ENCODE assay signal across 25 cellular contexts in the genomic region with DNA sequence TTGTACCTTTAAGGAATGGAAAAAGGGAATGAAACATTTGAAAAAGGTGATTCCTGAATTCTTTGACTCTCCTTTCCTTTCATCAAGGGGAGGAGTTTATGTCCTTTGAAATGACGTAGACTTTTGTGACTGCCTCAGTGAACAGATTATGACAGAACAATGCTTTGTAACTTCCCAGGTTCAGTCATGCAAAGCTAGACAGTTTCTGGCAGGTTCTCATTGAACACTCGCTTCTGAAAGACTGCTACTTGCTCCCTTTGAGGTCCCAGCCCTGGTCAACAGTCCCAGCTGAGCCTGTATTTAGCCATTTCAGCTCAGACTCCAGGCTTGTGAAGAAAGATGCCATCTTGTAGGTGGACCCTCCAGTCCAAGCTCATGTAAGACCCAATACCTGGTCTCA.
DNase-seq lines count a peak whose midpoint lies in the region; ATAC-seq, FAIRE-seq and TF ChIP-seq lines count a peak whose summit lies in the region.
"Had no signal": no experiment of that assay in that cellular context is flagged by ENCODE, and none has a peak within 500 bp of the region (broad histone marks: within the 10 kb centered on the region; RNA-seq: fewer than 3 reads in every experiment).

No MANE protein-coding gene starts in this region.

- DNase-seq in HepG2 (ENCODE audit: low spot score) (no peak), right lobe of liver (no peak), kidney tubule cell (ENCODE audit: low spot score) (peak; percentile 25), renal cortical epithelial cell (ENCODE audit: low read depth) (peak; percentile 42), NCI-H510A (lab: John Stamatoyannopoulos, UW) (no peak), MM.1S (no peak), T-cell (no peak), NCI-H1417 (lab: John Stamatoyannopoulos, UW) (no peak)
- DNase-seq: Caco-2; CD4-positive, CD25-positive, alpha-beta regulatory T cell; CD8-positive, alpha-beta T cell; DMS153; EL; GDM1; GM23248; H7; HCEC 1CT had no signal

- H3K9ac ChIP-seq in HepG2 (ENCODE audit: insufficient read depth, low read depth, low read length): no peak overlapping the region
- H3K9ac ChIP-seq in MM.1S (ENCODE audit: low read length): no peak overlapping the region
- H3K9ac ChIP-seq: BLaER1, GM23248 had no signal

- H2AFZ ChIP-seq in HepG2 (ENCODE audit: low read length): no peak overlapping the region
- no peak overlapping the region for H2AFZ ChIP-seq in MM.1S (ENCODE audit: low read length)
- H2AFZ ChIP-seq: GM23248 had no signal

- no peaks in the 10 kb centered on the region for H3K9me2 ChIP-seq in MM.1S (replicated peaks; ENCODE audit: insufficient read depth, low read length)

- no peaks in the 10 kb centered on the region for H3F3A ChIP-seq in MM.1S (ENCODE audit: insufficient read depth, low read length)

- H3K27me3 ChIP-seq in HepG2 (ENCODE audit: control insufficient read depth in 1 of 2, insufficient read depth in 2 of 2, low read length in 2 of 2) (no peaks in the 10 kb centered on the region), right lobe of liver (no peaks in the 10 kb centered on the region), MM.1S (replicated peaks; ENCODE audit: insufficient read depth, low read length) (no peaks in the 10 kb centered on the region)
- H3K27me3 ChIP-seq: BLaER1 had no signal

- no peaks in the 10 kb centered on the region for H3K36me3 Mint-ChIP-seq in T-cell

- WGBS in HepG2 (ENCODE audit: low lambda C conversion rate): 29% methylated on average over 2 of the region's 2 CpGs
- WGBS in right lobe of liver (ENCODE audit: insufficient coverage, low coverage, low lambda C conversion rate, missing lambda C conversion rate): 39% methylated on average over 2 of the region's 2 CpGs

- no peaks in the 10 kb centered on the region for H3K4me1 ChIP-seq in HepG2 (ENCODE audit: insufficient read depth, low read length)
- no peaks in the 10 kb centered on the region for H3K4me1 ChIP-seq in right lobe of liver
- H3K4me1 ChIP-seq in MM.1S (ENCODE audit: low read length): no peaks in the 10 kb centered on the region
- H3K4me1 ChIP-seq: Caco-2 had no signal

- intact Hi-C loops in HepG2 (cut with micrococcal nuclease; ENCODE audit: unreplicated experiment) (no loop called here), right lobe of liver (cut with DNase I) (no loop called here)

- H3K27ac ChIP-seq in HepG2 (ENCODE audit: extremely low read length, insufficient read depth, low read length) (no peak overlapping the region), right lobe of liver (no peak overlapping the region), MM.1S (ENCODE audit: low read length) (no peak overlapping the region)
- H3K27ac ChIP-seq: 22Rv1, BLaER1, C4-2B, GM23248 had no signal

- no peak overlapping the region for H3K4me3 Mint-ChIP-seq in T-cell
- H3K4me3 Mint-ChIP-seq: B cell; CD4-positive, CD25-positive, alpha-beta regulatory T cell; CD8-positive, alpha-beta T cell had no signal

- H3K36me3 ChIP-seq in HepG2 (replicated peaks in 1 of 2; ENCODE audit: control insufficient read depth in 1 of 2, insufficient read depth in 2 of 2, low read length in 2 of 2): no peaks in the 10 kb centered on the region
- no peaks in the 10 kb centered on the region for H3K36me3 ChIP-seq in right lobe of liver
- H3K36me3 ChIP-seq in MM.1S (replicated peaks; ENCODE audit: insufficient read depth, low read length): no peaks in the 10 kb centered on the region
- H3K36me3 ChIP-seq: BLaER1 had no signal

- no peaks in the 10 kb centered on the region for H3K27me3 Mint-ChIP-seq in T-cell
- H3K27me3 Mint-ChIP-seq: B cell; CD4-positive, CD25-positive, alpha-beta regulatory T cell had no signal

- H3K4me2 ChIP-seq in HepG2 (ENCODE audit: low read depth, low read length): no peak overlapping the region
- H3K4me2 ChIP-seq in MM.1S (ENCODE audit: low read depth, low read length): no peak overlapping the region

- in situ Hi-C loops in HepG2 (cut with HindIII; ENCODE audit: extremely low pct_ligation_motif_present, low pct_unique_long_range_greater_than_20kb): no loop called here

- BruUV-seq in HepG2 (replicated peaks; lab: Mats Ljungman, UMichigan): no TSS peak

- no peak overlapping the region for H3K4me3 ChIP-seq in HepG2 (replicated peaks in 1 of 3; ENCODE audit: insufficient read depth in 1 of 3, low read depth in 2 of 3, low read length in 3 of 3)
- H3K4me3 ChIP-seq in right lobe of liver: no peak overlapping the region
- no peak overlapping the region for H3K4me3 ChIP-seq in MM.1S (ENCODE audit: low read length)
- H3K4me3 ChIP-seq: BLaER1, GM12878, GM23248 had no signal

- FAIRE-seq in HepG2 (lab: Jason Lieb, UNC): no peak
- FAIRE-seq: A204.1, GM12878, GM19239, H1 had no signal

- POLR2A ChIA-PET in HepG2 (lab: Yijun Ruan, JAX): no interaction called here
- POLR2A ChIA-PET in T-cell (lab: Charles Lee): interaction anchor here in 1 of 2 donors (0.5 kb wide), 1 partner anchor 399 kb away, joined by 3 read pairs; no protein-coding TSS in a partner anchor

- peaks cover 68% of the 10 kb centered on the region for H3K9me3 ChIP-seq in HepG2 (ENCODE audit: low read length)
- no peaks in the 10 kb centered on the region for H3K9me3 ChIP-seq in right lobe of liver
- H3K9me3 ChIP-seq in MM.1S (replicated peaks; ENCODE audit: insufficient read depth, low read length): no peaks in the 10 kb centered on the region
- H3K9me3 ChIP-seq: BLaER1, Caco-2 had no signal

- peaks cover 0 to 15% (median 0%) of the 10 kb centered on the region in 3 donors for H3K4me1 Mint-ChIP-seq in T-cell
- H3K4me1 Mint-ChIP-seq: B cell had no signal

- H3K79me2 ChIP-seq in HepG2 (ENCODE audit: insufficient read depth, low read length) (no peaks in the 10 kb centered on the region), MM.1S (ENCODE audit: low read length) (no peaks in the 10 kb centered on the region)

- no peaks in the 10 kb centered on the region for H3K9me3 Mint-ChIP-seq in T-cell
- H3K9me3 Mint-ChIP-seq: CD8-positive, alpha-beta T cell had no signal

- H4K20me1 ChIP-seq in HepG2 (ENCODE audit: insufficient read depth, low read length) (no peaks in the 10 kb centered on the region), MM.1S (ENCODE audit: insufficient read depth, low read length) (no peaks in the 10 kb centered on the region)
- H4K20me1 ChIP-seq: BLaER1 had no signal

- no peak for TF ChIP-seq POLR2A in HepG2 (IDR thresholded peaks at IDR 0.05; ENCODE audit: insufficient read depth in 1 of 2, low read depth in 2 of 2, low read length in 2 of 2)
- TF ChIP-seq POLR2A in right lobe of liver (IDR thresholded peaks at IDR 0.05): no peak

- no peak for TF ChIP-seq RAD21 in HepG2 (CRISPR knock-in tag; IDR thresholded peaks at IDR 0.05)

- H3K27ac Mint-ChIP-seq in T-cell: no peak overlapping the region
- H3K27ac Mint-ChIP-seq: B cell; CD8-positive, alpha-beta T cell had no signal

- ATAC-seq in HepG2 (no peak), right lobe of liver (no peak), T-cell (replicated peaks in 1 of 4) (no peak)
- ATAC-seq: CD8-positive, alpha-beta T cell; GM12878 had no signal

- TF ChIP-seq EP300 in HepG2 (IDR thresholded peaks at IDR 0.05; ENCODE audit: low read depth in 2 of 2, low read length in 2 of 2): no peak
- no peak for TF ChIP-seq EP300 in HepG2 (CRISPR knock-in tag; IDR thresholded peaks at IDR 0.05; ENCODE audit: borderline replicate concordance)

- CTCF ChIA-PET in HepG2 (lab: Yijun Ruan, JAX; ENCODE audit: low intra/inter-chr PET ratio, low total read pairs) (no interaction called here), T-cell (lab: Charles Lee) (no interaction called here)

- TF ChIP-seq CTCF in HepG2 (CRISPR knock-in tag; IDR thresholded peaks at IDR 0.05) (no peak), right lobe of liver (IDR thresholded peaks at IDR 0.05) (no peak), MM.1S (IDR thresholded peaks at IDR 0.05; ENCODE audit: low read length) (no peak)

TF ChIP-seq in HepG2, 621 proteins besides CTCF, POLR2A, EP300 and RAD21:
- TF ChIP-seq CREB1 (IDR thresholded peaks at IDR 0.05) (peak; percentile 29; the same call in 1 of the 2 replicates), CREB1 (CRISPR knock-in tag; IDR thresholded peaks at IDR 0.05) (no peak)
- TF ChIP-seq, protein P1, sequence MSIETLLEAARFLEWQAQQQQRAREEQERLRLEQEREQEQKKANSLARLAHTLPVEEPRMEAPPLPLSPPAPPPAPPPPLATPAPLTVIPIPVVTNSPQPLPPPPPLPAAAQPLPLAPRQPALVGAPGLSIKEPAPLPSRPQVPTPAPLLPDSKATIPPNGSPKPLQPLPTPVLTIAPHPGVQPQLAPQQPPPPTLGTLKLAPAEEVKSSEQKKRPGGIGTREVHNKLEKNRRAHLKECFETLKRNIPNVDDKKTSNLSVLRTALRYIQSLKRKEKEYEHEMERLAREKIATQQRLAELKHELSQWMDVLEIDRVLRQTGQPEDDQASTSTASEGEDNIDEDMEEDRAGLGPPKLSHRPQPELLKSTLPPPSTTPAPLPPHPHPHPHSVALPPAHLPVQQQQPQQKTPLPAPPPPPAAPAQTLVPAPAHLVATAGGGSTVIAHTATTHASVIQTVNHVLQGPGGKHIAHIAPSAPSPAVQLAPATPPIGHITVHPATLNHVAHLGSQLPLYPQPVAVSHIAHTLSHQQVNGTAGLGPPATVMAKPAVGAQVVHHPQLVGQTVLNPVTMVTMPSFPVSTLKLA (IDR thresholded peaks at IDR 0.05): no peak
TF ChIP-seq in HepG2: peak in this region for 1.

Comparison
In these comparisons a context has a peak if more than half of its experiments do, and no peak if none do; other contexts are left out.
1. DNase-seq: peak in kidney tubule cell (single experiment) and renal cortical epithelial cell (single experiment); none in HepG2 (single experiment), right lobe of liver (0 of 3), NCI-H510A (single experiment), MM.1S (single experiment), T-cell (0 of 34) and NCI-H1417 (0 of 3).